8 cellular contexts compared by ENCODE assay signal in the genomic region with DNA sequence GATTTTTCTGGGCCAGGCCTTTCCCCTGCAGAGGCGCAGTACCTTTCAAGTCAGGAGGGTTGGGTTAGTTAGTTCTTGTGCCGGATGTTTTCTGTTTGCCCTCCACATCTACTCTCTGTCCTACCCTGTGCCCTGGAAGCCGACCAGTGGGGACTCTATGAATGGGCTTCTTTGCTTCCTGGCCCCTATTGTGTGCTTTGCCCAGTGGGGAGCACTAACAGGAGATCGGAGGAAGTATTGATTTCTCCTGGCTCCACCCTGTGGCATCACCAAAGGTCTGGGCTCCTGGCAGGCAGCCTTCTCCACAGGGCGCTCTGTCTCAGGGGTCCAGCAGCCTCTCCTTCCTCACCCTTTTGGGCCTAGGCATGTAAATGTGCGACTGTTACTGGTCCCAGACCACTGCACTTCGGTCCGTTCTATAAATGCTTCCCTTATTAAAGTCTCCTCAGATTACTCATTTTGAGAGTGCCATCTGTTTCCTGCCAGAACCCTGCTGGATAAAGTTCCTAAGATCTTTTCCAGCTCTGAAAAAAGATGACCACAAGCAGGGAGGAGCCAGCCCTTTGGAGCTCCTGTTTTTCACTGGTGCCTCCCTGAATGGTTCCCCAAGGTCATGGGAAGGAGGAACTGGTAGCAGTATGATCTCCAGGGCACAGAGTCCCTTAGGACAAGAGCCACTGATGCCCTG. TPM values are rescaled to one million over a fixed set of nuclear protein-coding genes. Genes with fewer than 3 reads are reported as not detected.
DNase-seq lines count a peak whose midpoint lies in the region; ATAC-seq lines count a peak whose summit lies in the region.

No MANE protein-coding gene starts in this region.

- peaks cover 17 to 18% of the 10 kb centered on the region in 2 donors for H3K4me1 ChIP-seq in mucosa of rectum (ENCODE audit: control insufficient read depth in 2 of 2, insufficient read depth in 2 of 2, low read length in 2 of 2)

- H3K27me3 Mint-ChIP-seq in stimulated activated memory B cell treated with anti-CD40 and anti-IgM and Interleukin-4, amounts not matched to agents 10 μg/mL and 1 μg/mL and 100 μg/mL, for 72 hours = peaks cover 24% of the 10 kb centered on the region

- intact Hi-C loops in posterior vena cava (cut with DNase I) = no loop called here

- no peaks in the 10 kb centered on the region for H3K27me3 ChIP-seq in mucosa of rectum (ENCODE audit: control insufficient read depth in 2 of 2, insufficient read depth in 2 of 2, low read length in 2 of 2)

- H3K9ac ChIP-seq in mucosa of rectum (ENCODE audit: low read depth in 1 of 2, low read length in 2 of 2) = no peak overlapping the region

- H3K4me1 Mint-ChIP-seq in stimulated activated memory B cell treated with anti-CD40 and anti-IgM and Interleukin-4, amounts not matched to agents 10 μg/mL and 1 μg/mL and 100 μg/mL, for 72 hours = peaks cover 6% of the 10 kb centered on the region

- H3K4me3 ChIP-seq in mucosa of rectum (ENCODE audit: low read length in 2 of 2) = no peak overlapping the region

- H3K27ac Mint-ChIP-seq in stimulated activated memory B cell treated with anti-CD40 and anti-IgM and Interleukin-4, amounts not matched to agents 10 μg/mL and 1 μg/mL and 100 μg/mL, for 72 hours = no peak overlapping the region

- no peaks in the 10 kb centered on the region for H3K36me3 Mint-ChIP-seq in stimulated activated memory B cell treated with anti-CD40 and anti-IgM and Interleukin-4, amounts not matched to agents 10 μg/mL and 1 μg/mL and 100 μg/mL, for 72 hours

- no peak overlapping the region for H3K4me3 Mint-ChIP-seq in stimulated activated memory B cell treated with anti-CD40 and anti-IgM and Interleukin-4, amounts not matched to agents 10 μg/mL and 1 μg/mL and 100 μg/mL, for 72 hours

- H3K9me3 Mint-ChIP-seq in stimulated activated memory B cell treated with anti-CD40 and anti-IgM and Interleukin-4, amounts not matched to agents 10 μg/mL and 1 μg/mL and 100 μg/mL, for 72 hours = no peaks in the 10 kb centered on the region

- peak; percentile 27 for DNase-seq in AG08396 (ENCODE audit: low spot score)
- peak; percentile 13 for DNase-seq in LoVo (ENCODE audit: low spot score)
- DNase-seq in dedifferentiated amniotic fluid mesenchymal stem cell (ENCODE audit: extremely low spot score) = peak; percentile 52
- DNase-seq in posterior vena cava (ENCODE audit: low spot score) = no peak

- ATAC-seq in HG02973 (IDR thresholded peaks at IDR 0.05; ENCODE audit: unreplicated experiment) = no peak
- ATAC-seq in HG02970 (IDR thresholded peaks at IDR 0.05; ENCODE audit: low FRiP score, unreplicated experiment) = no peak
- ATAC-seq in stimulated activated memory B cell treated with anti-CD40 and anti-IgM and Interleukin-4, amounts not matched to agents 10 μg/mL and 1 μg/mL and 100 μg/mL, for 72 hours = no peak

- peak overlapping the region; percentile 7 to 46 for H3K27ac ChIP-seq in mucosa of rectum (ENCODE audit: low read depth in 2 of 2, low read length in 2 of 2)

- H3K9me3 ChIP-seq in mucosa of rectum (ENCODE audit: control insufficient read depth in 2 of 2, low read length in 2 of 2) = no peaks in the 10 kb centered on the region

- H3K36me3 ChIP-seq in mucosa of rectum (ENCODE audit: control insufficient read depth in 2 of 2, insufficient read depth in 2 of 2, low read length in 2 of 2) = peaks cover under 1 to 2% of the 10 kb centered on the region in 2 donors

RNA-seq across cellular contexts. Expression of a gene that starts 44.5 kb away (rescaled TPM):
- 10 to 100 TPM; 41.3 to 45.7 TPM for total RNA-seq in posterior vena cava
